In the genomic region with DNA sequence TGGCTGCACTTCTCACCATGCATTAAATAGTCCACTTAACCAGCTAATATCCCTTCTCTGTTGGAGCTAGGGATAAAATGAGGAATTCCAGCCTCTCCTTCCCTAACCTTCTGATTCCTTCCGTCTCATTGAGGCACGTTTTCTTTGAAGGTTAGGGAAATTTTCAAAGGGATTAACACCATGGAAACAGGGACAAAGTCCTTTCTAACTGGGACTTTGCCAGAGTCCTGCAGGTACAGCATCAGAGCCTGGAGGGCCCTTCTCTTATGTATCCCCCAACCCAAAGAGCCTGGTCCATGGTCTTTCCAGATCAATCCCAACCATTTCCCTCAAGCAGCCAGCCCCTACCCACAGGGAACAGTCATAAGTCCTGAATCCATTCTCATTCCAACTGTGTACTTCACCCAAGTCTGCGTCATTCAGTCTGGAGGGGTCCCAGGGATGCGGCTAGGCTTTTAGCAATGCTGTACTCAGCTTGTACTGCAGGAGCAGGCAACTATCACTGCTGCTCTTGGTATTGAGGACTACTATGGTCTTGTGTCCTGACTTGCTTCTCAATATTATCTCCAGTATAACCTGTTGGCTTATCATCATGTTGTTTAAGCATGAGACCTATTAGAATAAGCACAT, we compare ENCODE assay signal across 1 cellular context.
TF ChIP-seq lines count a peak whose summit lies in the region.

No MANE protein-coding gene starts in this region.

TF ChIP-seq in HepG2, 621 proteins besides CTCF, POLR2A, EP300 and RAD21 (continued from another document):
- 0 out of 2 replicates have a peak, but pooled peaks have one; percentile 12 for TF ChIP-seq SOX5 (CRISPR knock-in tag; IDR thresholded peaks at IDR 0.05; ENCODE audit: borderline replicate concordance)
- TF ChIP-seq ELF3 (CRISPR knock-in tag; IDR thresholded peaks at IDR 0.05): 0 out of 2 replicates have a peak, but pooled peaks have one; percentile 18
- TF ChIP-seq ZNF841 (CRISPR knock-in tag; IDR thresholded peaks at IDR 0.05; ENCODE audit: borderline replicate concordance): no peak
- TF ChIP-seq, protein P1, sequence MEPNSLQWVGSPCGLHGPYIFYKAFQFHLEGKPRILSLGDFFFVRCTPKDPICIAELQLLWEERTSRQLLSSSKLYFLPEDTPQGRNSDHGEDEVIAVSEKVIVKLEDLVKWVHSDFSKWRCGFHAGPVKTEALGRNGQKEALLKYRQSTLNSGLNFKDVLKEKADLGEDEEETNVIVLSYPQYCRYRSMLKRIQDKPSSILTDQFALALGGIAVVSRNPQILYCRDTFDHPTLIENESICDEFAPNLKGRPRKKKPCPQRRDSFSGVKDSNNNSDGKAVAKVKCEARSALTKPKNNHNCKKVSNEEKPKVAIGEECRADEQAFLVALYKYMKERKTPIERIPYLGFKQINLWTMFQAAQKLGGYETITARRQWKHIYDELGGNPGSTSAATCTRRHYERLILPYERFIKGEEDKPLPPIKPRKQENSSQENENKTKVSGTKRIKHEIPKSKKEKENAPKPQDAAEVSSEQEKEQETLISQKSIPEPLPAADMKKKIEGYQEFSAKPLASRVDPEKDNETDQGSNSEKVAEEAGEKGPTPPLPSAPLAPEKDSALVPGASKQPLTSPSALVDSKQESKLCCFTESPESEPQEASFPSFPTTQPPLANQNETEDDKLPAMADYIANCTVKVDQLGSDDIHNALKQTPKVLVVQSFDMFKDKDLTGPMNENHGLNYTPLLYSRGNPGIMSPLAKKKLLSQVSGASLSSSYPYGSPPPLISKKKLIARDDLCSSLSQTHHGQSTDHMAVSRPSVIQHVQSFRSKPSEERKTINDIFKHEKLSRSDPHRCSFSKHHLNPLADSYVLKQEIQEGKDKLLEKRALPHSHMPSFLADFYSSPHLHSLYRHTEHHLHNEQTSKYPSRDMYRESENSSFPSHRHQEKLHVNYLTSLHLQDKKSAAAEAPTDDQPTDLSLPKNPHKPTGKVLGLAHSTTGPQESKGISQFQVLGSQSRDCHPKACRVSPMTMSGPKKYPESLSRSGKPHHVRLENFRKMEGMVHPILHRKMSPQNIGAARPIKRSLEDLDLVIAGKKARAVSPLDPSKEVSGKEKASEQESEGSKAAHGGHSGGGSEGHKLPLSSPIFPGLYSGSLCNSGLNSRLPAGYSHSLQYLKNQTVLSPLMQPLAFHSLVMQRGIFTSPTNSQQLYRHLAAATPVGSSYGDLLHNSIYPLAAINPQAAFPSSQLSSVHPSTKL (CRISPR knock-in tag; IDR thresholded peaks at IDR 0.05): peak; percentile 78
- TF ChIP-seq ZMYM4 (CRISPR knock-in tag; IDR thresholded peaks at IDR 0.05): peak; percentile 54; the same call in 1 of the 2 replicates
- TF ChIP-seq POLR2G (IDR thresholded peaks at IDR 0.05; ENCODE audit: low read depth, low read length): no peak
- TF ChIP-seq, protein P2, sequence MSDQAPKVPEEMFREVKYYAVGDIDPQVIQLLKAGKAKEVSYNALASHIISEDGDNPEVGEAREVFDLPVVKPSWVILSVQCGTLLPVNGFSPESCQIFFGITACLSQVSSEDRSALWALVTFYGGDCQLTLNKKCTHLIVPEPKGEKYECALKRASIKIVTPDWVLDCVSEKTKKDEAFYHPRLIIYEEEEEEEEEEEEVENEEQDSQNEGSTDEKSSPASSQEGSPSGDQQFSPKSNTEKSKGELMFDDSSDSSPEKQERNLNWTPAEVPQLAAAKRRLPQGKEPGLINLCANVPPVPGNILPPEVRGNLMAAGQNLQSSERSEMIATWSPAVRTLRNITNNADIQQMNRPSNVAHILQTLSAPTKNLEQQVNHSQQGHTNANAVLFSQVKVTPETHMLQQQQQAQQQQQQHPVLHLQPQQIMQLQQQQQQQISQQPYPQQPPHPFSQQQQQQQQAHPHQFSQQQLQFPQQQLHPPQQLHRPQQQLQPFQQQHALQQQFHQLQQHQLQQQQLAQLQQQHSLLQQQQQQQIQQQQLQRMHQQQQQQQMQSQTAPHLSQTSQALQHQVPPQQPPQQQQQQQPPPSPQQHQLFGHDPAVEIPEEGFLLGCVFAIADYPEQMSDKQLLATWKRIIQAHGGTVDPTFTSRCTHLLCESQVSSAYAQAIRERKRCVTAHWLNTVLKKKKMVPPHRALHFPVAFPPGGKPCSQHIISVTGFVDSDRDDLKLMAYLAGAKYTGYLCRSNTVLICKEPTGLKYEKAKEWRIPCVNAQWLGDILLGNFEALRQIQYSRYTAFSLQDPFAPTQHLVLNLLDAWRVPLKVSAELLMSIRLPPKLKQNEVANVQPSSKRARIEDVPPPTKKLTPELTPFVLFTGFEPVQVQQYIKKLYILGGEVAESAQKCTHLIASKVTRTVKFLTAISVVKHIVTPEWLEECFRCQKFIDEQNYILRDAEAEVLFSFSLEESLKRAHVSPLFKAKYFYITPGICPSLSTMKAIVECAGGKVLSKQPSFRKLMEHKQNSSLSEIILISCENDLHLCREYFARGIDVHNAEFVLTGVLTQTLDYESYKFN (CRISPR knock-in tag; conservative IDR thresholded peaks at IDR 0.05): peak; percentile 78
- peak; percentile 77 for TF ChIP-seq PITX1 (CRISPR knock-in tag; IDR thresholded peaks at IDR 0.05)
- no peak for TF ChIP-seq ZNF282 (IDR thresholded peaks at IDR 0.05; ENCODE audit: partially characterized antibody)
- no peak for TF ChIP-seq ZFX (CRISPR knock-in tag; IDR thresholded peaks at IDR 0.05; ENCODE audit: low read depth)
- TF ChIP-seq FOXO1 (CRISPR knock-in tag; IDR thresholded peaks at IDR 0.05): no peak
- TF ChIP-seq NFIC (IDR thresholded peaks at IDR 0.05; ENCODE audit: low read length): 0 out of 2 replicates have a peak, but pooled peaks have one; percentile 48
- TF ChIP-seq, protein P3, sequence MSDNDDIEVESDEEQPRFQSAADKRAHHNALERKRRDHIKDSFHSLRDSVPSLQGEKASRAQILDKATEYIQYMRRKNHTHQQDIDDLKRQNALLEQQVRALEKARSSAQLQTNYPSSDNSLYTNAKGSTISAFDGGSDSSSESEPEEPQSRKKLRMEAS (IDR thresholded peaks at IDR 0.05): no peak
- TF ChIP-seq NFIB (CRISPR knock-in tag; IDR thresholded peaks at IDR 0.05; ENCODE audit: borderline replicate concordance): no peak
- peak; percentile 63 for TF ChIP-seq GATAD2A (CRISPR knock-in tag; IDR thresholded peaks at IDR 0.05)
- no peak for TF ChIP-seq MTF1 (CRISPR knock-in tag; IDR thresholded peaks at IDR 0.05)
- TF ChIP-seq NCOR1 (IDR thresholded peaks at IDR 0.05; ENCODE audit: borderline replicate concordance, low read length): 0 out of 2 replicates have a peak, but pooled peaks have one; percentile 39
TF ChIP-seq in HepG2: peak in this region for 24.
